8 cellular contexts compared by ENCODE assay signal in the genomic region with DNA sequence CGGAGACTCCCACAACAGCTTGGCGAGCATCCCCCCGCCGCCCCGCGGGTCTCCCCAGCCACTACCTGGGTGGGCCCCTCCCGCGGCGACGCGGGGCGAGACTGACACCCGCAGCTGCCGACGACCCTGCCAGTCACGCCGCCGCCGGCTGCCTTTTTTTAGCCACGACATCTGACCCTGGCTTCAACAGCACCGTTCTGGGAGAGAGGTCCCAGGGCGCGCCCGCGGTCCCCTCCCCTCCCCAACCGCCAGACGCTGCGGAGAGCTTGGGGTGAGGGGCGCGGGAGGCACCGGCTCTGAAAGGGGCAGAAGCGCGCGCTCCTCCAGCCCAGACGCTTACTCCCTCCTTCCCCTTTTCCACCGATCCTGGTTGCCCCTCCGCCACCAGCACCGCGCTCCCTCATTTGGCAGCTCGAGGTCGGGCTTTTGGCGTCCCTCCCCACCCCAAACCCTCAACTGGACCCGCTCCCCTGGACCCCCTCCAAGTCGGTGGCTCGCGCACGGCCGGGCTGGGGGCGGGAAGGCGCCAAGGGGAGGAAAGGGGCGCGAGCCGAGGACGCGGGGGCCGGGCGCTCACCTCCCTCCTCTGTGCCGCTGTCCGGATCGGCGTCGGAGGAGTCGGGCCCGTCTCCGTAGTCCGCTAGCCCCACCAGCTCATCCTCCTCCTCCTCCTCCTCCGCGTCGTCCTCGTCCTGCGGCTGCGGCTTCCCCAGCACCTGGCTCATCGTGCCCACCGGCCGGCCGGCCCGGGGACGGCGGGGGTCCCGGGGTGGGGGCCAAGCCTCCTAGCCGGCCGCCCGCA. TPM values are rescaled to one million over a fixed set of nuclear protein-coding genes. Genes with fewer than 3 reads are reported as not detected.
DNase-seq lines count a peak whose midpoint lies in the region; ATAC-seq and TF ChIP-seq lines count a peak whose summit lies in the region.

No MANE protein-coding gene starts in this region.

- DNase-seq in EL, result peak; percentile 10
- DNase-seq in KBM-7, result peak; percentile 78
- peak; percentile 64 for DNase-seq in activated CD4-positive, alpha-beta T cell treated with anti-CD3 and anti-CD28 coated beads for 36 hours
- DNase-seq in endodermal cell, result peak; percentile 87
- DNase-seq in thoracic aorta (ENCODE audit: low spot score), result no peak
- DNase-seq in HFFc6, result no peak

- H3K36me3 Mint-ChIP-seq in activated CD4-positive, alpha-beta T cell treated with anti-CD3 and anti-CD28 coated beads for 36 hours (ENCODE audit: low read depth), result no peaks in the 10 kb centered on the region
- H3K36me3 Mint-ChIP-seq in endodermal cell (ENCODE audit: low read depth), result no peaks in the 10 kb centered on the region
- no peaks in the 10 kb centered on the region for H3K36me3 Mint-ChIP-seq in HFFc6 (ENCODE audit: low read depth)

- no peak overlapping the region for H3K9ac ChIP-seq in endodermal cell (ENCODE audit: extremely low read depth, low read length, poor library complexity, severe bottlenecking)
- H3K9ac ChIP-seq in muscle layer of colon (ENCODE audit: low read length), result peak overlapping the region; percentile 12

- H3K4me3 Mint-ChIP-seq in activated CD4-positive, alpha-beta T cell treated with anti-CD3 and anti-CD28 coated beads for 36 hours, result peak overlapping the region; percentile 76
- peak overlapping the region; percentile 64 for H3K4me3 Mint-ChIP-seq in endodermal cell
- H3K4me3 Mint-ChIP-seq in HFFc6, result no peak overlapping the region

- no peaks in the 10 kb centered on the region for H3K4me1 ChIP-seq in endodermal cell (ENCODE audit: control insufficient read depth, insufficient read depth, low read length)
- H3K4me1 ChIP-seq in muscle layer of colon (ENCODE audit: insufficient read depth, low read length), result peaks cover 7% of the 10 kb centered on the region
- peaks cover 7 to 41% of the 10 kb centered on the region in 2 donors for H3K4me1 ChIP-seq in thoracic aorta (ENCODE audit: control insufficient read depth in 1 of 2, low read depth in 2 of 2)

- H3K27me3 ChIP-seq in endodermal cell (ENCODE audit: control insufficient read depth, insufficient read depth, low read length, poor library complexity, severe bottlenecking) (peaks cover 99% of the 10 kb centered on the region), muscle layer of colon (ENCODE audit: control insufficient read depth in 1 of 2, insufficient read depth in 2 of 2, low read length in 2 of 2) (no peaks in the 10 kb centered on the region), thoracic aorta (replicated peaks; ENCODE audit: insufficient read depth) (no peaks in the 10 kb centered on the region)

- intact Hi-C loops in activated CD4-positive, alpha-beta T cell treated with anti-CD3 and anti-CD28 coated beads for 36 hours (cut with DNase I, micrococcal nuclease), result loop anchor here (1.0 to 5.0 kb wide), 8 partner anchors 22 to 1176 kb away; a partner anchor contains a TSS

- H3K4me3 ChIP-seq in endodermal cell (ENCODE audit: low read length) (peak overlapping the region; percentile 71), muscle layer of colon (ENCODE audit: low read depth in 1 of 2, low read length in 2 of 2) (peak overlapping the region; percentile 40 to 81), thoracic aorta (peak overlapping the region; percentile 88)

- POLR2A ChIA-PET in activated CD4-positive, alpha-beta T cell treated with anti-CD3 and anti-CD28 coated beads for 36 hours (lab: Charles Lee), result no interaction called here

- ATAC-seq in GM21528 (IDR thresholded peaks at IDR 0.05; ENCODE audit: low FRiP score, unreplicated experiment), result peak; percentile 55
- ATAC-seq in activated CD4-positive, alpha-beta T cell treated with anti-CD3 and anti-CD28 coated beads for 36 hours, result peak; percentile 52
- ATAC-seq in thoracic aorta (ENCODE audit: insufficient number of reproducible peaks, low FRiP score, low read depth), result no peak

- CTCF ChIA-PET in activated CD4-positive, alpha-beta T cell treated with anti-CD3 and anti-CD28 coated beads for 36 hours (lab: Charles Lee), result interaction anchor here (0.8 to 3.1 kb wide), 5 partner anchors 21 to 225 kb away, joined by 3 to 16 read pairs (median 3); a partner anchor contains a TSS

- no peaks in the 10 kb centered on the region for H3K36me3 ChIP-seq in endodermal cell (ENCODE audit: control insufficient read depth, insufficient read depth, low read length)
- no peaks in the 10 kb centered on the region for H3K36me3 ChIP-seq in muscle layer of colon (ENCODE audit: insufficient read depth, low read length)
- no peaks in the 10 kb centered on the region for H3K36me3 ChIP-seq in thoracic aorta

- H3K4me1 Mint-ChIP-seq in activated CD4-positive, alpha-beta T cell treated with anti-CD3 and anti-CD28 coated beads for 36 hours, result peaks cover 20% of the 10 kb centered on the region
- peaks cover 15% of the 10 kb centered on the region for H3K4me1 Mint-ChIP-seq in endodermal cell
- no peaks in the 10 kb centered on the region for H3K4me1 Mint-ChIP-seq in HFFc6 (ENCODE audit: low read depth)

- H3K27ac Mint-ChIP-seq in activated CD4-positive, alpha-beta T cell treated with anti-CD3 and anti-CD28 coated beads for 36 hours, result no peak overlapping the region
- H3K27ac Mint-ChIP-seq in endodermal cell (no peak overlapping the region), HFFc6 (no peak overlapping the region)

- in situ Hi-C loops in KBM-7 (cut with MboI; ENCODE audit: low pct_unique_long_range_greater_than_20kb, low sequenced_read_pairs), result no loop called here

- 0% methylated on average over 14 to 83 of the region's 83 CpGs for WGBS in endodermal cell (ENCODE audit: insufficient coverage in 1 of 2, insufficient read length in 1 of 2), 2 experiments

- H3K27me3 Mint-ChIP-seq in activated CD4-positive, alpha-beta T cell treated with anti-CD3 and anti-CD28 coated beads for 36 hours, result peaks cover 1% of the 10 kb centered on the region
- H3K27me3 Mint-ChIP-seq in endodermal cell (ENCODE audit: insufficient read depth), result peaks cover 96% of the 10 kb centered on the region
- peaks cover 49% of the 10 kb centered on the region for H3K27me3 Mint-ChIP-seq in HFFc6 (ENCODE audit: insufficient read depth)

- no peaks in the 10 kb centered on the region for H3K9me3 ChIP-seq in endodermal cell (ENCODE audit: control insufficient read depth, low read length)
- no peaks in the 10 kb centered on the region for H3K9me3 ChIP-seq in muscle layer of colon (ENCODE audit: low read length)
- no peaks in the 10 kb centered on the region for H3K9me3 ChIP-seq in thoracic aorta

- peak overlapping the region; percentile 69 for H3K27ac ChIP-seq in endodermal cell (ENCODE audit: low read depth, low read length)
- H3K27ac ChIP-seq in muscle layer of colon (ENCODE audit: low read depth, low read length), result peak overlapping the region; percentile 70
- peak overlapping the region; percentile 70 to 74 for H3K27ac ChIP-seq in thoracic aorta

- H3K9me3 Mint-ChIP-seq in activated CD4-positive, alpha-beta T cell treated with anti-CD3 and anti-CD28 coated beads for 36 hours (ENCODE audit: low read depth), result no peaks in the 10 kb centered on the region
- H3K9me3 Mint-ChIP-seq in endodermal cell (no peaks in the 10 kb centered on the region), HFFc6 (no peaks in the 10 kb centered on the region)

- TF ChIP-seq CTCF in endodermal cell (conservative IDR thresholded peaks at IDR 0.05) (no peak), thoracic aorta (IDR thresholded peaks at IDR 0.05) (no peak), HFFc6 (IDR thresholded peaks at IDR 0.05) (no peak)

RNA-seq across cellular contexts. Expression of a gene that starts 0.6 kb away (rescaled TPM):
- 10 to 100 TPM; 19.6 to 20.1 TPM for total RNA-seq in activated CD4-positive, alpha-beta T cell treated with anti-CD3 and anti-CD28 coated beads for 36 hours
- total RNA-seq in endodermal cell (1 to 10 TPM in 1 of 2 donors, under 1 TPM in 1; 0.95 to 2.0 TPM), thoracic aorta (10 to 100 TPM; 11.0 to 25.8 TPM)
- 20.5 TPM for polyA plus RNA-seq in endodermal cell (2013, experiment 1 of 2)
- polyA plus RNA-seq in endodermal cell (2013, experiment 2 of 2), result 18.0 TPM
- total RNA-seq in HFFc6 (2021; fragmentation: NEBNext Ultra II Directional; extraction: Animal tissue kit (Norgen Biotek cat#: 25700)), result not detected

RNA-seq across cellular contexts. Expression of a gene that starts 21.5 kb away (rescaled TPM):
- total RNA-seq in activated CD4-positive, alpha-beta T cell treated with anti-CD3 and anti-CD28 coated beads for 36 hours, result 1 to 10 TPM; 2.8 to 2.9 TPM
- total RNA-seq in endodermal cell (100 to 1,000 TPM in 1 of 2 donors, 10 to 100 TPM in 1; 88.7 to 110 TPM), thoracic aorta (10 to 100 TPM; 35.3 to 91.9 TPM)
- polyA plus RNA-seq in endodermal cell (2013, experiment 1 of 2), result 31.9 TPM
- 33.9 TPM for polyA plus RNA-seq in endodermal cell (2013, experiment 2 of 2)
- total RNA-seq in HFFc6 (2021; fragmentation: NEBNext Ultra II Directional; extraction: Animal tissue kit (Norgen Biotek cat#: 25700)), result not detected

RNA-seq across cellular contexts. Expression of a gene that starts 58.9 kb away (rescaled TPM):
- 10 to 100 TPM; 18.7 to 21.7 TPM for total RNA-seq in activated CD4-positive, alpha-beta T cell treated with anti-CD3 and anti-CD28 coated beads for 36 hours
- total RNA-seq in endodermal cell (10 to 100 TPM; 20.1 to 21.9 TPM), thoracic aorta (10 to 100 TPM; 33.2 to 58.5 TPM)
- 34.6 TPM for polyA plus RNA-seq in endodermal cell (2013, experiment 1 of 2)
- 35.2 TPM for polyA plus RNA-seq in endodermal cell (2013, experiment 2 of 2)
- 10 to 100 TPM; 35.9 to 45.2 (median 41.9) TPM for total RNA-seq in HFFc6 (2021; fragmentation: NEBNext Ultra II Directional; extraction: Animal tissue kit (Norgen Biotek cat#: 25700))

Comparison
In these comparisons a context has a peak if more than half of its experiments do, and no peak if none do; other contexts are left out.
1. DNase-seq: peak in EL (single experiment), KBM-7 (single experiment), activated CD4-positive, alpha-beta T cell treated with anti-CD3 and anti-CD28 coated beads for 36 hours (single experiment) and endodermal cell (single experiment); none in thoracic aorta (single experiment) and HFFc6 (single experiment).
2. RNA of a gene that starts 21.5 kb away (total RNA-seq): 88.7 to 110 TPM in endodermal cell and 35.3 to 91.9 TPM in thoracic aorta; 2.8 to 2.9 TPM in activated CD4-positive, alpha-beta T cell treated with anti-CD3 and anti-CD28 coated beads for 36 hours and not detected in HFFc6; every median in the first group is over 4 times any median in the second.
3. Peak in every context shown above with its lines, with median percentiles within 50 percentile points of each other: H3K27ac ChIP-seq and H3K4me3 ChIP-seq.